In the genomic region with DNA sequence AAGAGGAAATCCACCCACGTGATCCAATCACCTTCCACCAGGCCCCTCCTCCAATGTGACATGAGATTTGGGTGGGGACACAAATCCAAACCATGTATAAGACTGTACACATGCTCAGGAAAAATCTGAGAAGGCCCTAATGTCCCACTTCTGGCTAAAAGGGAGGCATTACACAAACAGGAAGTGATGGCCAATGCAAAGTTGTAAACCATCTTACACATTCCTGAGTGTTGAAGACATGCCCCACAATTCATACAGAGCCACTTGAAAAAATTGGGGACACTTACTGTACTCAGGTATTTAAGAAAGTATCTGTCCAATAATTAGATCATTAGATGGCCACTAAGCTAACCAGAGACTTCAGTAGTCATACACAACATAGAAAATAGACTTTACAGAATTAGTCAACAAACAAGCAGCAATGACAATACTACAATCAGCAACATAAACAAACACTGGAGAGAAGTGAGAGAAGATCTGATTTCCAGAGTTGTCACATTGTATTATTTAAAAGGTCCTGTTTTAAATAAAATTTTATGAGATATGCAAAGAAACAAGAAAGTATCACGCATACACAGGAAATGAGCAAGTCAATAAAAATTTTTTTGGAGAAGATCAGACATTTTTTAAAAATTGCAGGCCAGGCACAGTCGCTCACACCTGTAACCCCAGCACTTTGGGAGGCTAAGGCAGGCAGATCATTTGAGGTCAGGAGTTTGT, we compare ENCODE assay signal across 28 cellular contexts.
"Had no signal": no experiment of that assay in that cellular context is flagged by ENCODE, and none has a peak within 500 bp of the region (broad histone marks: within the 10 kb centered on the region; RNA-seq: fewer than 3 reads in every experiment).

No MANE protein-coding gene starts in this region.

- H3K4me1 ChIP-seq: neural progenitor cell, sigmoid colon, uterus had no signal

- H3K4me2 ChIP-seq: hepatocyte, neural progenitor cell, smooth muscle cell had no signal

- H3K9ac ChIP-seq: neural progenitor cell had no signal

- H3K27me3 ChIP-seq: hepatocyte, neural progenitor cell, sigmoid colon, uterus had no signal

- ATAC-seq: activated CD4-positive, CD25-positive, alpha-beta regulatory T cell treated with anti-CD3 and anti-CD28 coated beads, Interleukin-2, amount 50 U/mL, for 24 hours; activated CD8-positive, alpha-beta memory T cell treated with anti-CD3 and anti-CD28 coated beads, Interleukin-2, amount 10 ng/mL, durations not matched to agents 7 days and 5 days; activated CD8-positive, alpha-beta T cell treated with anti-CD3 and anti-CD28 coated beads for 36 hours; activated naive CD8-positive, alpha-beta T cell treated with anti-CD3 and anti-CD28 coated beads, Interleukin-2, amount 50 U/mL, for 24 hours; naive thymus-derived CD8-positive, alpha-beta T cell; stimulated activated naive B cell treated with anti-CD40 and anti-IgM and Interleukin-4, amounts not matched to agents 10 μg/mL and 1 μg/mL and 100 μg/mL, for 72 hours had no signal

- DNase-seq: activated CD4-positive, alpha-beta T cell treated with anti-CD3 and anti-CD28 coated beads, Interleukin-2, amount 10 ng/mL, durations not matched to agents 24 days and 14 days; activated CD8-positive, alpha-beta memory T cell treated with anti-CD3 and anti-CD28 coated beads, Interleukin-2, amount 10 ng/mL, durations not matched to agents 7 days and 5 days; activated CD8-positive, alpha-beta T cell treated with anti-CD3 and anti-CD28 coated beads for 36 hours; activated gamma-delta T cell; activated naive CD4-positive, alpha-beta T cell treated with anti-CD3 and anti-CD28 coated beads, Interleukin-2, amount 50 U/mL, for 16 hours; activated naive CD8-positive, alpha-beta T cell treated with anti-CD3 and anti-CD28 coated beads, Interleukin-2, amount 50 U/mL, for 24 hours; anterior cingulate cortex; caudate nucleus; dermis blood vessel endothelial cell; effector CD8-positive, alpha-beta T cell; erythroblast; foreskin melanocyte; glutamatergic neuron; naive thymus-derived CD8-positive, alpha-beta T cell; retina; sigmoid colon; stimulated activated CD4-positive, alpha-beta T cell treated with anti-CD3 and anti-CD28 coated beads, Interleukin-2, amount 100 ng/mL, for 48 hours; stimulated activated CD8-positive, alpha-beta memory T cell treated with anti-CD3 and anti-CD28 coated beads, Interleukin-4, amount 100 ng/mL, for 48 hours; stimulated activated naive B cell treated with anti-CD40 and anti-IgM and Interleukin-4, amounts not matched to agents 10 μg/mL and 1 μg/mL and 100 μg/mL, for 72 hours; trophoblast cell; uterus had no signal

- H2AFZ ChIP-seq: hepatocyte, neural progenitor cell had no signal

- H3K4me3 ChIP-seq: hepatocyte, lung, neural progenitor cell, sigmoid colon, smooth muscle cell, uterus had no signal

- H3K36me3 ChIP-seq: neural progenitor cell, sigmoid colon, uterus had no signal

- H3K27ac ChIP-seq: hepatocyte, neural progenitor cell, sigmoid colon, uterus, VCaP had no signal

- FAIRE-seq: islet of Langerhans had no signal

- H3K79me2 ChIP-seq: hepatocyte had no signal
